ENCODE assay signal across 9 cellular contexts in genomic region chr12:131604146-131604844, GRCh38.
DNase-seq lines count a peak whose midpoint lies in the region; ATAC-seq and TF ChIP-seq lines count a peak whose summit lies in the region.
"Had no signal": no experiment of that assay in that cellular context is flagged by ENCODE, and none has a peak within 500 bp of the region (broad histone marks: within the 10 kb centered on the region; RNA-seq: fewer than 3 reads in every experiment).

No MANE protein-coding gene starts in this region.

- no peak overlapping the region for H3K4me3 ChIP-seq in H7 (ENCODE audit: insufficient read depth, low read depth, low read length)
- H3K4me3 ChIP-seq in iPS-20b (ENCODE audit: low read length), result no peak overlapping the region
- H3K4me3 ChIP-seq in SJCRH30, result no peak overlapping the region

- intact Hi-C loops in CD14-positive monocyte (cut with micrococcal nuclease), result loop anchor here in 1 of 2 donors (10.0 kb wide), 1 partner anchor 111 kb away; the partner anchor contains the start of gene SFSWAP

- peak overlapping the region; percentile 15; the same call in 1 of the 2 replicates for H3K9ac ChIP-seq in iPS-20b (ENCODE audit: low read depth, low read length)

- peak overlapping the region; percentile 67 to 86 for H3K4me3 Mint-ChIP-seq in CD14-positive monocyte

- H3K27ac ChIP-seq in iPS-20b (ENCODE audit: low read length) (no peak overlapping the region), SJCRH30 (no peak overlapping the region)
- H3K27ac ChIP-seq: neutrophil had no signal

- H3K4me1 ChIP-seq in iPS-20b (ENCODE audit: insufficient read depth, low read length) (peaks cover 4% of the 10 kb centered on the region; the same call in 1 of the 2 replicates), SJCRH30 (peaks cover 8% of the 10 kb centered on the region)

- H3K9me3 ChIP-seq in iPS-20b (ENCODE audit: insufficient read depth, low read depth, low read length) (no peaks in the 10 kb centered on the region), SJCRH30 (replicated peaks) (no peaks in the 10 kb centered on the region)
- H3K9me3 ChIP-seq: neutrophil had no signal

- peaks cover 71% of the 10 kb centered on the region for H3K4me1 Mint-ChIP-seq in CD14-positive monocyte

- peaks cover 2 to 3% (median 2%) of the 10 kb centered on the region in 3 donors for H3K27me3 Mint-ChIP-seq in CD14-positive monocyte (ENCODE audit: low read depth in 3 of 3)

- no peak for ATAC-seq in omental fat pad (ENCODE audit: low FRiP score)

- no peak for TF ChIP-seq CTCF in CD14-positive monocyte (IDR thresholded peaks at IDR 0.05)
- TF ChIP-seq CTCF in omental fat pad (IDR thresholded peaks at IDR 0.05), result no peak

- H3K27me3 ChIP-seq in H7 (ENCODE audit: control insufficient read depth, insufficient read depth, low read length) (no peaks in the 10 kb centered on the region), iPS-20b (ENCODE audit: insufficient read depth, low read length) (peaks cover 8% of the 10 kb centered on the region; the same call in 1 of the 2 replicates), SJCRH30 (peaks cover 12% of the 10 kb centered on the region; the same call in 1 of the 2 replicates)

- H3K36me3 ChIP-seq in H7 (replicated peaks; ENCODE audit: control insufficient read depth, insufficient read depth, low read length) (no peaks in the 10 kb centered on the region), iPS-20b (ENCODE audit: insufficient read depth, low read depth, low read length) (no peaks in the 10 kb centered on the region), SJCRH30 (no peaks in the 10 kb centered on the region)
- H3K36me3 ChIP-seq: neutrophil had no signal

- peak overlapping the region in 5 of 7 donors; percentile 45 to 85 (median 60) for H3K27ac Mint-ChIP-seq in CD14-positive monocyte

- H3K36me3 Mint-ChIP-seq in CD14-positive monocyte, result peaks cover 0 to 10% of the 10 kb centered on the region in 2 donors

- no peaks in the 10 kb centered on the region for H3K9me3 Mint-ChIP-seq in CD14-positive monocyte

- DNase-seq in CD14-positive monocyte (ENCODE audit: low spot score) (no peak), H7 (peak; percentile 69), midbrain (lab: John Stamatoyannopoulos, UW) (no peak), hippocampal formation (lab: John Stamatoyannopoulos, UW) (no peak), SJCRH30 (no peak), omental fat pad (ENCODE audit: low spot score) (no peak)
- peak; percentile 41 for DNase-seq in activated CD4-positive, alpha-beta T cell treated with anti-CD3 and anti-CD28 coated beads, Interleukin-2, amount 50 U/mL, for 1 hour

Comparison
In these comparisons a context has a peak if more than half of its experiments do, and no peak if none do; other contexts are left out.
1. DNase-seq: peak in H7 (single experiment) and activated CD4-positive, alpha-beta T cell treated with anti-CD3 and anti-CD28 coated beads, Interleukin-2, amount 50 U/mL, for 1 hour (single experiment); none in CD14-positive monocyte (single experiment), midbrain (single experiment), hippocampal formation (0 of 2), SJCRH30 (0 of 2) and omental fat pad (single experiment).